ENCODE assay signal across 8 cellular contexts in the genomic region with DNA sequence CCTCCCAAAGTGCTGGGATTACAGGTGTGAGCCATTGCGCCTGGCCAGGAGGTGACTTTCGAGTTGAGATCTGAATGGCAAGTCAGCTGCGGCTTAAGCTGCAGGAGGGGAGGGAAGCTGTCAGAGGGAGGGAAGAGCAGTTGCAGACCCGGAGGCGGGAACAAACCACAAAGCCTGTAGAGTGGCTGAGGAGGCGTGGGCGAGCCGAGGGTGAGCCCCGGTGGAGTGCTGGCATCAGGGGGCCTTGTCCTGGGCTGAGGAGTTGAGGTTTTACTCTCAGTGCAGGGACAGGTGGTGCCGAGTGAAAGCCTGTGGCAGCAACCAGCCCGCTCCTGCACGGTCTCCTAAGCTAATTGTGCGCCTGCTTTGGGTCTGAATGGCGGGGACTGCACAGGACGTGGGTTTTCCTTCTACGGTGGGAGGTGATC. TPM values are rescaled to one million over a fixed set of nuclear protein-coding genes. Genes with fewer than 3 reads are reported as not detected.
A peak's percentile ranks its signal among the peaks of the same experiment; 100 is the strongest.
DNase-seq lines count a peak whose midpoint lies in the region; ATAC-seq and TF ChIP-seq lines count a peak whose summit lies in the region.

No MANE protein-coding gene starts in this region.

- H2AFZ ChIP-seq in OCI-LY7 (ENCODE audit: low read length): no peak overlapping the region

- H3K27ac ChIP-seq in OCI-LY7 (ENCODE audit: low read depth, low read length, poor library complexity, severe bottlenecking): peak overlapping the region; percentile 66
- no peak overlapping the region for H3K27ac ChIP-seq in uterus

- CTCF ChIA-PET in OCI-LY7 (lab: Charles Lee; ENCODE audit: unreplicated experiment): interaction anchor here (0.6 kb wide), 1 partner anchor 1760 kb away, joined by 3 read pairs; no protein-coding TSS in a partner anchor

- TF ChIP-seq CTCF in OCI-LY7 (conservative IDR thresholded peaks at IDR 0.05; ENCODE audit: low read length): no peak
- TF ChIP-seq CTCF in uterus (IDR thresholded peaks at IDR 0.05): no peak

- H3K27me3 ChIP-seq in uterus: no peaks in the 10 kb centered on the region

- peaks cover 5% of the 10 kb centered on the region for H3K36me3 ChIP-seq in OCI-LY7 (ENCODE audit: insufficient read depth, low read length)
- H3K36me3 ChIP-seq in uterus: no peaks in the 10 kb centered on the region

- no peak for TF ChIP-seq POLR2A in uterus (IDR thresholded peaks at IDR 0.05)

- H3K36me3 Mint-ChIP-seq in activated naive CD4-positive, alpha-beta T cell treated with anti-CD3 and anti-CD28 coated beads, Interleukin-2, amount 50 U/mL, for 72 hours: peaks cover 0 to 5% of the 10 kb centered on the region in 2 donors

- ATAC-seq in activated naive CD4-positive, alpha-beta T cell treated with anti-CD3 and anti-CD28 coated beads, Interleukin-2, amount 50 U/mL, for 72 hours: peak; percentile 83 to 84
- no peak for ATAC-seq in HG03469 (IDR thresholded peaks at IDR 0.05; ENCODE audit: unreplicated experiment)

- H3K9me2 ChIP-seq in OCI-LY7 (ENCODE audit: insufficient read depth, low read length): no peaks in the 10 kb centered on the region

- BruUV-seq in OCI-LY7 (replicated peaks; lab: Mats Ljungman, UMichigan): no TSS peak

- H3K4me2 ChIP-seq in OCI-LY7 (ENCODE audit: low read length): peak overlapping the region; percentile 67

- peaks cover 33% of the 10 kb centered on the region; the same call in 1 of the 2 replicates for H3K79me2 ChIP-seq in OCI-LY7 (ENCODE audit: insufficient read depth, low read depth, low read length)

- no peaks in the 10 kb centered on the region for H3K9me3 Mint-ChIP-seq in activated naive CD4-positive, alpha-beta T cell treated with anti-CD3 and anti-CD28 coated beads, Interleukin-2, amount 50 U/mL, for 72 hours

- no peaks in the 10 kb centered on the region for H3K9me3 ChIP-seq in OCI-LY7 (ENCODE audit: low read length)
- H3K9me3 ChIP-seq in uterus: no peaks in the 10 kb centered on the region

- H3K27ac Mint-ChIP-seq in activated naive CD4-positive, alpha-beta T cell treated with anti-CD3 and anti-CD28 coated beads, Interleukin-2, amount 50 U/mL, for 72 hours: peak overlapping the region; percentile 25 to 72

- 0 out of 2 replicates have a peak, but pooled peaks cover 7% of the 10 kb centered on the region for H4K20me1 ChIP-seq in OCI-LY7 (ENCODE audit: insufficient read depth, low read length)

- POLR2A ChIA-PET in OCI-LY7 (lab: Charles Lee): no interaction called here

- DNase-seq in activated gamma-delta T cell treated with anti-CD3 and anti-CD28 coated beads, Interleukin-2, amount 50 U/mL, for 16 hours (ENCODE audit: low read depth): peak; percentile 27
- DNase-seq in activated gamma-delta T cell treated with Interleukin-2 at 50 U/mL for 16 hours: no peak
- DNase-seq in OCI-LY7 (ENCODE audit: low spot score): peak; percentile 50
- peak; percentile 65 to 79 for DNase-seq in activated naive CD4-positive, alpha-beta T cell treated with anti-CD3 and anti-CD28 coated beads, Interleukin-2, amount 50 U/mL, for 72 hours (ENCODE audit: low spot score in 2 of 2)
- DNase-seq in stimulated activated CD4-positive, alpha-beta T cell treated with anti-CD3 and anti-CD28 coated beads, Interleukin-2, amount 100 ng/mL, for 24 hours: peak; percentile 66 to 76
- DNase-seq in uterus: no peak
- no peak for DNase-seq in HT-29 (ENCODE audit: low spot score)

- H3K4me1 ChIP-seq in OCI-LY7 (ENCODE audit: insufficient read depth, low read length, poor library complexity, severe bottlenecking) (peaks cover 55% of the 10 kb centered on the region), uterus (no peaks in the 10 kb centered on the region)

- H3K4me3 ChIP-seq in OCI-LY7 (ENCODE audit: low read depth, low read length, poor library complexity, severe bottlenecking) (no peak overlapping the region), uterus (no peak overlapping the region)

- intact Hi-C loops in OCI-LY7 (cut with micrococcal nuclease; ENCODE audit: unreplicated experiment): no loop called here
- intact Hi-C loops in uterus (cut with DNase I; ENCODE audit: low total_unique reads): no loop called here

RNA-seq across cellular contexts. Expression of gene PPP1R37, which starts 24.2 kb away (rescaled TPM):
- total RNA-seq in OCI-LY7 (2014; rRNA removed; shearing (Covaris generic)): 35.5 and 48.6 TPM in 2 replicates
- total RNA-seq in OCI-LY7 (2022) (24.7 and 27.7 TPM in 2 replicates), uterus (10 to 100 TPM in 3 of 4 donors, 1 to 10 TPM in 1; 6.7 to 43.8 (median 24.4) TPM)
- 10 to 100 TPM; 12.4 to 18.3 TPM for total RNA-seq in activated naive CD4-positive, alpha-beta T cell treated with anti-CD3 and anti-CD28 coated beads, Interleukin-2, amount 50 U/mL, for 72 hours
- 108 and 128 TPM in 2 replicates for total RNA-seq in HT-29 (2014; rRNA removed; shearing (Covaris generic))

RNA-seq across cellular contexts. Expression of gene GEMIN7, which starts 38.1 kb away (rescaled TPM):
- 45.2 and 60.0 TPM in 2 replicates for total RNA-seq in OCI-LY7 (2014; rRNA removed; shearing (Covaris generic))
- total RNA-seq in OCI-LY7 (2022) (38.8 and 46.3 TPM in 2 replicates), uterus (10 to 100 TPM in 3 of 4 donors, 1 to 10 TPM in 1; 3.5 to 18.4 (median 13.7) TPM)
- 10 to 100 TPM in 1 of 2 donors, 1 to 10 TPM in 1; 8.3 to 54.3 TPM for total RNA-seq in activated naive CD4-positive, alpha-beta T cell treated with anti-CD3 and anti-CD28 coated beads, Interleukin-2, amount 50 U/mL, for 72 hours
- 113 and 137 TPM in 2 replicates for total RNA-seq in HT-29 (2014; rRNA removed; shearing (Covaris generic))

RNA-seq across cellular contexts. Expression of gene ZNF296, which starts 40.9 kb away (rescaled TPM):
- 10.6 and 13.5 TPM in 2 replicates for total RNA-seq in OCI-LY7 (2014; rRNA removed; shearing (Covaris generic))
- total RNA-seq in OCI-LY7 (2022): 31.4 and 31.6 TPM in 2 replicates
- 1 to 10 TPM; 2.3 to 6.7 TPM for total RNA-seq in activated naive CD4-positive, alpha-beta T cell treated with anti-CD3 and anti-CD28 coated beads, Interleukin-2, amount 50 U/mL, for 72 hours
- under 1 TPM in 1 of 4 donors, not detected in 3; 0.27 TPM for total RNA-seq in uterus
- total RNA-seq in HT-29 (2014; rRNA removed; shearing (Covaris generic)): 1.5 and 1.7 TPM in 2 replicates

RNA-seq across cellular contexts. Expression of gene NKPD1, which starts 43.6 kb away (rescaled TPM):
- total RNA-seq in OCI-LY7 (2014; rRNA removed; shearing (Covaris generic)): 0.50 and 1.0 TPM in 2 replicates
- total RNA-seq in OCI-LY7 (2022) (1.00 and 1.0 TPM in 2 replicates), uterus (under 1 TPM in 1 of 4 donors, not detected in 3; 0.21 TPM)
- under 1 TPM in 1 of 2 donors, not detected in 1; 0.14 TPM for total RNA-seq in activated naive CD4-positive, alpha-beta T cell treated with anti-CD3 and anti-CD28 coated beads, Interleukin-2, amount 50 U/mL, for 72 hours
- 1.4 and 6.7 TPM in 2 replicates for total RNA-seq in HT-29 (2014; rRNA removed; shearing (Covaris generic))

Comparison
In these comparisons a context has a peak if more than half of its experiments do, and no peak if none do; other contexts are left out.
1. DNase-seq: peak in activated gamma-delta T cell treated with anti-CD3 and anti-CD28 coated beads, Interleukin-2, amount 50 U/mL, for 16 hours (single experiment), OCI-LY7 (single experiment), activated naive CD4-positive, alpha-beta T cell treated with anti-CD3 and anti-CD28 coated beads, Interleukin-2, amount 50 U/mL, for 72 hours (2 of 2) and stimulated activated CD4-positive, alpha-beta T cell treated with anti-CD3 and anti-CD28 coated beads, Interleukin-2, amount 100 ng/mL, for 24 hours (2 of 2); none in activated gamma-delta T cell treated with Interleukin-2 at 50 U/mL for 16 hours (single experiment), uterus (0 of 2) and HT-29 (single experiment).